ENCODE assay signal across 1 cellular context in the genomic region with DNA sequence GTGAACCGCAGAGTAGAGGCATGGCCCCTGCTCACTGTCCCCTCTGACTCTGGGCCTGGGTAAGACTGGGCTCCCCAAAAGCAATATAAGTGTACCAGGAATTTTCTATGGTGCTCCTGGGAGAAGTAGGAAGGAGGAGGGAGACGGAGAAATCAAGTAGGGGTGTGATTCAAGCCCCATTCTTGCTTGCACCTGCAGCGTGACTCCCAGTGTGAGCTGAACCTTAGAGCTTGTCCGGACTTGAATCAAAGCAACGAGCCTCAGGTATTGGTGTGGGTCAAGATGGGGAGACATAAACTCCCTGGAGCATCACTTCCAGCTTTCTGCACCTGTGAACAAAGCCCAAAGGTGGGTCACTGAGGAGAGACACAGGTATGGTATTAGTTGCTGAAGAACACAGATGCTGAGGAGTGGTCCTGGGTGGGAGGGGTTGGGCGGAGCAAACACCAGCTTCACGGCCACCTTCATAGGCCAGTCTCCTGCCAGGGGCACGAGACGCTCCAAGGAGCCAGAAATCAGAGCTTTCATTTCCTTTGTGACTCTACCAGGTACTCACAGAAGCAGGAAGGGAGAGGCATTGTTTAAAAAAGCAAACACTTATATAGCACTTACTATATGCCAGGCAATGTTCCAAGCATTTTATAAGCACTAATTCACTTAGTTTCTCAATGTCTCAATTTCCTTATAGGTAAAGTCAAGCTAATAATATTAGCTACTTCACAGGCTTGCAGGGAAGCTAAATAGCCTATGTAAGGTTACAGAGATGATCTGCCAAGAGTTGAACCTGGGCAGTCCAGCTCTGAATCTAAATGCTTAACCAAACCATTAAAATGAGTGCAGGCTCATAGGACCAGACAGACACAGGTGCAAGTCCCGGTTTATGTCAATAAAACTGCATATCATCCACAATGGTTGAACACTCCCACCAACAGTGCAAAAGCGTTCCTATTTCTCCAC.
TF ChIP-seq lines count a peak whose summit lies in the region.

No MANE protein-coding gene starts in this region.

TF ChIP-seq in H1, 55 proteins besides CTCF, POLR2A, EP300 and RAD21 (continued from another document):
- no peak for TF ChIP-seq EZH2 (IDR thresholded peaks at IDR 0.05; ENCODE audit: low read depth, low read length, severe bottlenecking)
- no peak for TF ChIP-seq TAF1 (IDR thresholded peaks at IDR 0.05; ENCODE audit: low read depth, low read length)
- TF ChIP-seq ZNF274 (IDR thresholded peaks at IDR 0.05; ENCODE audit: borderline replicate concordance, extremely low read depth, low read length), result no peak
- TF ChIP-seq CREB1 (IDR thresholded peaks at IDR 0.05), result no peak
- no peak for TF ChIP-seq SUZ12 (IDR thresholded peaks at IDR 0.05; ENCODE audit: low read length)
- TF ChIP-seq, protein P1, sequence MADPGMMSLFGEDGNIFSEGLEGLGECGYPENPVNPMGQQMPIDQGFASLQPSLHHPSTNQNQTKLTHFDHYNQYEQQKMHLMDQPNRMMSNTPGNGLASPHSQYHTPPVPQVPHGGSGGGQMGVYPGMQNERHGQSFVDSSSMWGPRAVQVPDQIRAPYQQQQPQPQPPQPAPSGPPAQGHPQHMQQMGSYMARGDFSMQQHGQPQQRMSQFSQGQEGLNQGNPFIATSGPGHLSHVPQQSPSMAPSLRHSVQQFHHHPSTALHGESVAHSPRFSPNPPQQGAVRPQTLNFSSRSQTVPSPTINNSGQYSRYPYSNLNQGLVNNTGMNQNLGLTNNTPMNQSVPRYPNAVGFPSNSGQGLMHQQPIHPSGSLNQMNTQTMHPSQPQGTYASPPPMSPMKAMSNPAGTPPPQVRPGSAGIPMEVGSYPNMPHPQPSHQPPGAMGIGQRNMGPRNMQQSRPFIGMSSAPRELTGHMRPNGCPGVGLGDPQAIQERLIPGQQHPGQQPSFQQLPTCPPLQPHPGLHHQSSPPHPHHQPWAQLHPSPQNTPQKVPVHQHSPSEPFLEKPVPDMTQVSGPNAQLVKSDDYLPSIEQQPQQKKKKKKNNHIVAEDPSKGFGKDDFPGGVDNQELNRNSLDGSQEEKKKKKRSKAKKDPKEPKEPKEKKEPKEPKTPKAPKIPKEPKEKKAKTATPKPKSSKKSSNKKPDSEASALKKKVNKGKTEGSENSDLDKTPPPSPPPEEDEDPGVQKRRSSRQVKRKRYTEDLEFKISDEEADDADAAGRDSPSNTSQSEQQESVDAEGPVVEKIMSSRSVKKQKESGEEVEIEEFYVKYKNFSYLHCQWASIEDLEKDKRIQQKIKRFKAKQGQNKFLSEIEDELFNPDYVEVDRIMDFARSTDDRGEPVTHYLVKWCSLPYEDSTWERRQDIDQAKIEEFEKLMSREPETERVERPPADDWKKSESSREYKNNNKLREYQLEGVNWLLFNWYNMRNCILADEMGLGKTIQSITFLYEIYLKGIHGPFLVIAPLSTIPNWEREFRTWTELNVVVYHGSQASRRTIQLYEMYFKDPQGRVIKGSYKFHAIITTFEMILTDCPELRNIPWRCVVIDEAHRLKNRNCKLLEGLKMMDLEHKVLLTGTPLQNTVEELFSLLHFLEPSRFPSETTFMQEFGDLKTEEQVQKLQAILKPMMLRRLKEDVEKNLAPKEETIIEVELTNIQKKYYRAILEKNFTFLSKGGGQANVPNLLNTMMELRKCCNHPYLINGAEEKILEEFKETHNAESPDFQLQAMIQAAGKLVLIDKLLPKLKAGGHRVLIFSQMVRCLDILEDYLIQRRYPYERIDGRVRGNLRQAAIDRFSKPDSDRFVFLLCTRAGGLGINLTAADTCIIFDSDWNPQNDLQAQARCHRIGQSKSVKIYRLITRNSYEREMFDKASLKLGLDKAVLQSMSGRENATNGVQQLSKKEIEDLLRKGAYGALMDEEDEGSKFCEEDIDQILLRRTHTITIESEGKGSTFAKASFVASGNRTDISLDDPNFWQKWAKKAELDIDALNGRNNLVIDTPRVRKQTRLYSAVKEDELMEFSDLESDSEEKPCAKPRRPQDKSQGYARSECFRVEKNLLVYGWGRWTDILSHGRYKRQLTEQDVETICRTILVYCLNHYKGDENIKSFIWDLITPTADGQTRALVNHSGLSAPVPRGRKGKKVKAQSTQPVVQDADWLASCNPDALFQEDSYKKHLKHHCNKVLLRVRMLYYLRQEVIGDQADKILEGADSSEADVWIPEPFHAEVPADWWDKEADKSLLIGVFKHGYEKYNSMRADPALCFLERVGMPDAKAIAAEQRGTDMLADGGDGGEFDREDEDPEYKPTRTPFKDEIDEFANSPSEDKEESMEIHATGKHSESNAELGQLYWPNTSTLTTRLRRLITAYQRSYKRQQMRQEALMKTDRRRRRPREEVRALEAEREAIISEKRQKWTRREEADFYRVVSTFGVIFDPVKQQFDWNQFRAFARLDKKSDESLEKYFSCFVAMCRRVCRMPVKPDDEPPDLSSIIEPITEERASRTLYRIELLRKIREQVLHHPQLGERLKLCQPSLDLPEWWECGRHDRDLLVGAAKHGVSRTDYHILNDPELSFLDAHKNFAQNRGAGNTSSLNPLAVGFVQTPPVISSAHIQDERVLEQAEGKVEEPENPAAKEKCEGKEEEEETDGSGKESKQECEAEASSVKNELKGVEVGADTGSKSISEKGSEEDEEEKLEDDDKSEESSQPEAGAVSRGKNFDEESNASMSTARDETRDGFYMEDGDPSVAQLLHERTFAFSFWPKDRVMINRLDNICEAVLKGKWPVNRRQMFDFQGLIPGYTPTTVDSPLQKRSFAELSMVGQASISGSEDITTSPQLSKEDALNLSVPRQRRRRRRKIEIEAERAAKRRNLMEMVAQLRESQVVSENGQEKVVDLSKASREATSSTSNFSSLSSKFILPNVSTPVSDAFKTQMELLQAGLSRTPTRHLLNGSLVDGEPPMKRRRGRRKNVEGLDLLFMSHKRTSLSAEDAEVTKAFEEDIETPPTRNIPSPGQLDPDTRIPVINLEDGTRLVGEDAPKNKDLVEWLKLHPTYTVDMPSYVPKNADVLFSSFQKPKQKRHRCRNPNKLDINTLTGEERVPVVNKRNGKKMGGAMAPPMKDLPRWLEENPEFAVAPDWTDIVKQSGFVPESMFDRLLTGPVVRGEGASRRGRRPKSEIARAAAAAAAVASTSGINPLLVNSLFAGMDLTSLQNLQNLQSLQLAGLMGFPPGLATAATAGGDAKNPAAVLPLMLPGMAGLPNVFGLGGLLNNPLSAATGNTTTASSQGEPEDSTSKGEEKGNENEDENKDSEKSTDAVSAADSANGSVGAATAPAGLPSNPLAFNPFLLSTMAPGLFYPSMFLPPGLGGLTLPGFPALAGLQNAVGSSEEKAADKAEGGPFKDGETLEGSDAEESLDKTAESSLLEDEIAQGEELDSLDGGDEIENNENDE (IDR thresholded peaks at IDR 0.05; ENCODE audit: insufficient replicate concordance, low read length), result no peak
